ENCODE assay signal across 2 cellular contexts in genomic region chr7:158475036-158475678, GRCh38.
TF ChIP-seq lines count a peak whose summit lies in the region.

No MANE protein-coding gene starts in this region.

TF ChIP-seq in H1, 55 proteins besides CTCF, POLR2A, EP300 and RAD21 (continued from another document):
- TF ChIP-seq SP4 (IDR thresholded peaks at IDR 0.05; ENCODE audit: low read length) (no peak), TCF12 (IDR thresholded peaks at IDR 0.05; ENCODE audit: low read depth, low read length) (no peak), ATF2 (IDR thresholded peaks at IDR 0.05; ENCODE audit: low read length) (no peak), SIX5 (IDR thresholded peaks at IDR 0.05; ENCODE audit: low read depth, low read length) (no peak), ZNF274 (IDR thresholded peaks at IDR 0.05; ENCODE audit: borderline replicate concordance, extremely low read depth, low read length) (no peak), BACH1 (IDR thresholded peaks at IDR 0.05; ENCODE audit: low read length) (no peak)
- TF ChIP-seq, protein P1, sequence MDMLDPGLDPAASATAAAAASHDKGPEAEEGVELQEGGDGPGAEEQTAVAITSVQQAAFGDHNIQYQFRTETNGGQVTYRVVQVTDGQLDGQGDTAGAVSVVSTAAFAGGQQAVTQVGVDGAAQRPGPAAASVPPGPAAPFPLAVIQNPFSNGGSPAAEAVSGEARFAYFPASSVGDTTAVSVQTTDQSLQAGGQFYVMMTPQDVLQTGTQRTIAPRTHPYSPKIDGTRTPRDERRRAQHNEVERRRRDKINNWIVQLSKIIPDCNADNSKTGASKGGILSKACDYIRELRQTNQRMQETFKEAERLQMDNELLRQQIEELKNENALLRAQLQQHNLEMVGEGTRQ (IDR thresholded peaks at IDR 0.05; ENCODE audit: low read length), result no peak

TF ChIP-seq in SK-N-SH, 30 proteins besides CTCF, POLR2A, EP300 and RAD21 (continued from another document):
- TF ChIP-seq MEF2A (IDR thresholded peaks at IDR 0.05; ENCODE audit: borderline replicate concordance, low read depth) (no peak), ZBTB33 (IDR thresholded peaks at IDR 0.05; ENCODE audit: borderline replicate concordance, low read depth) (no peak), ELF1 (IDR thresholded peaks at IDR 0.05) (no peak), CHD2 (IDR thresholded peaks at IDR 0.05; ENCODE audit: low read length, partially characterized antibody) (no peak), NRF1 (IDR thresholded peaks at IDR 0.05; ENCODE audit: low read depth, low read length) (no peak), EZH2phosphoT487 (IDR thresholded peaks at IDR 0.05; ENCODE audit: borderline replicate concordance, low read depth) (no peak), FOXJ3 (CRISPR knock-in tag; IDR thresholded peaks at IDR 0.05) (no peak)
